8 cellular contexts compared by ENCODE assay signal in genomic region chr17:48582750-48583069, GRCh38. TPM values are rescaled to one million over a fixed set of nuclear protein-coding genes. Genes with fewer than 3 reads are reported as not detected.
A peak's percentile ranks its signal among the peaks of the same experiment; 100 is the strongest.
DNase-seq lines count a peak whose midpoint lies in the region; ATAC-seq lines count a peak whose summit lies in the region.
"Had no signal": no experiment of that assay in that cellular context is flagged by ENCODE, and none has a peak within 500 bp of the region (broad histone marks: within the 10 kb centered on the region; RNA-seq: fewer than 3 reads in every experiment).

No MANE protein-coding gene starts in this region.

- DNase-seq in naive B cell: no peak
- DNase-seq in iPS-NIHi11 (ENCODE audit: low spot score): no peak
- DNase-seq in T-helper 9 cell: no peak
- DNase-seq: NCI-H1930 had no signal

- no peak overlapping the region for H3K27ac Mint-ChIP-seq in activated T-helper 17 cell treated with anti-CD3 and anti-CD28 coated beads, Interleukin-2, amount 50 U/mL, for 72 hours
- peak overlapping the region in 2 of 6 donors; percentile 16 to 81 for H3K27ac Mint-ChIP-seq in naive B cell

- H3K9me3 Mint-ChIP-seq in activated T-helper 17 cell treated with anti-CD3 and anti-CD28 coated beads, Interleukin-2, amount 50 U/mL, for 72 hours: no peaks in the 10 kb centered on the region
- peaks cover 0 to 5% (median 0%) of the 10 kb centered on the region in 7 donors for H3K9me3 Mint-ChIP-seq in naive B cell

- ATAC-seq in activated T-helper 17 cell treated with anti-CD3 and anti-CD28 coated beads, Interleukin-2, amount 50 U/mL, for 72 hours (replicated peaks): no peak
- ATAC-seq in naive B cell (ENCODE audit: low read depth in 2 of 2) (no peak), GM18873 (IDR thresholded peaks at IDR 0.05; ENCODE audit: low FRiP score, unreplicated experiment) (no peak)
- ATAC-seq: SK-N-SH treated with all-trans-retinoic acid at 6 μM for 48 hours had no signal

- peaks cover 64% of the 10 kb centered on the region for H3K27me3 Mint-ChIP-seq in activated T-helper 17 cell treated with anti-CD3 and anti-CD28 coated beads, Interleukin-2, amount 50 U/mL, for 72 hours
- H3K27me3 Mint-ChIP-seq in naive B cell: peaks cover 68 to 94% (median 92%) of the 10 kb centered on the region in 3 donors

- H3K4me1 Mint-ChIP-seq in activated T-helper 17 cell treated with anti-CD3 and anti-CD28 coated beads, Interleukin-2, amount 50 U/mL, for 72 hours: peaks cover 26% of the 10 kb centered on the region
- H3K4me1 Mint-ChIP-seq in naive B cell: peaks cover 51 to 67% (median 52%) of the 10 kb centered on the region in 3 donors

- H3K4me3 Mint-ChIP-seq in activated T-helper 17 cell treated with anti-CD3 and anti-CD28 coated beads, Interleukin-2, amount 50 U/mL, for 72 hours: peak overlapping the region; percentile 91
- peak overlapping the region; percentile 68 to 91 (median 81) for H3K4me3 Mint-ChIP-seq in naive B cell

- no peaks in the 10 kb centered on the region for H3K36me3 Mint-ChIP-seq in activated T-helper 17 cell treated with anti-CD3 and anti-CD28 coated beads, Interleukin-2, amount 50 U/mL, for 72 hours (ENCODE audit: low read depth)
- peaks cover 0 to 8% of the 10 kb centered on the region in 2 donors for H3K36me3 Mint-ChIP-seq in naive B cell

- H3K4me3 ChIP-seq in GM08714 (ENCODE audit: low read length): peak overlapping the region; percentile 44; the same call in 1 of the 2 replicates

RNA-seq across cellular contexts. Expression of gene HOXB4, which starts 4.6 kb away (rescaled TPM):
- total RNA-seq in activated T-helper 17 cell treated with anti-CD3 and anti-CD28 coated beads, Interleukin-2, amount 50 U/mL, for 72 hours: 1 to 10 TPM; 2.6 to 2.8 TPM
- under 1 TPM in 2 of 6 donors, not detected in 4; 0.07 to 0.25 TPM for polyA plus RNA-seq in naive B cell (ENCODE audit: low read depth in 6 of 6)

RNA-seq across cellular contexts. Expression of gene HOXB3, which starts 7.3 kb away (rescaled TPM):
- total RNA-seq in activated T-helper 17 cell treated with anti-CD3 and anti-CD28 coated beads, Interleukin-2, amount 50 U/mL, for 72 hours: 1 to 10 TPM; 3.1 to 5.4 TPM
- under 1 TPM in 1 of 6 donors, not detected in 5; 0.05 TPM for polyA plus RNA-seq in naive B cell (ENCODE audit: low read depth in 6 of 6)

RNA-seq across cellular contexts. Expression of gene HOXB5, which starts 10.9 kb away (rescaled TPM):
- not detected for total RNA-seq in activated T-helper 17 cell treated with anti-CD3 and anti-CD28 coated beads, Interleukin-2, amount 50 U/mL, for 72 hours
- polyA plus RNA-seq in naive B cell (ENCODE audit: low read depth in 6 of 6): not detected

RNA-seq across cellular contexts. Expression of gene HOXB6, which starts 22.1 kb away (rescaled TPM):
- under 1 TPM; 0.37 to 0.39 TPM for total RNA-seq in activated T-helper 17 cell treated with anti-CD3 and anti-CD28 coated beads, Interleukin-2, amount 50 U/mL, for 72 hours
- polyA plus RNA-seq in naive B cell (ENCODE audit: low read depth in 6 of 6): not detected

RNA-seq across cellular contexts. Expression of gene HOXB7, which starts 28.1 kb away (rescaled TPM):
- under 1 TPM in 1 of 2 donors, not detected in 1; 0.95 TPM for total RNA-seq in activated T-helper 17 cell treated with anti-CD3 and anti-CD28 coated beads, Interleukin-2, amount 50 U/mL, for 72 hours
- under 1 TPM in 2 of 6 donors, not detected in 4; 0.24 to 0.58 TPM for polyA plus RNA-seq in naive B cell (ENCODE audit: low read depth in 6 of 6)
